In the genomic region with DNA sequence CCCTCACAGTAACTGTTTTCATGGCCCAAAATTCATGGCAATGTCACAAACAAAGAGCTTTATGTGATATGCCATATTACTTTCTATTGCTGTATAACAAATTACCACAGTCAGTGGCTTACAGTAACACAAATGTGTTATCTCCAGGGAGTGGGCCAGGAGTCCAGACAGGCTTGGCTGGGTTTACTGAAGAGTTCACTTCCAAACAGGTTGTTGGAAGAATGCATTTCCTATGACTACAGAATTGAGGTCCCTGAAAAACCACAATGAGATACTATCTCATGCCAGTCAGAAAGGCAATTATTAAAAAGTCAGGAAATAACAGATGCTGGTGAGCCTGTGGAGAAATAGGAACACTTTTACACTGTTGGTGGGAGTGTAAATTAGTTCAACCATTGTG, we compare ENCODE assay signal across 25 cellular contexts.
"Had no signal": no experiment of that assay in that cellular context is flagged by ENCODE, and none has a peak within 500 bp of the region (broad histone marks: within the 10 kb centered on the region; RNA-seq: fewer than 3 reads in every experiment).

No MANE protein-coding gene starts in this region.

- H2AFZ ChIP-seq: parathyroid adenoma had no signal

- H3K27ac ChIP-seq: coronary artery, gastrocnemius medialis, heart right ventricle, parathyroid adenoma, prostate gland, right lobe of liver, stomach, thoracic aorta, transverse colon had no signal

- H3K4me3 Mint-ChIP-seq: endodermal cell; naive B cell; nephron; stimulated activated naive B cell treated with anti-CD40 and anti-IgM and Interleukin-4, amounts not matched to agents 10 μg/mL and 1 μg/mL and 100 μg/mL, for 72 hours had no signal

- H3K4me1 Mint-ChIP-seq: endodermal cell; naive B cell; nephron; stimulated activated naive B cell treated with anti-CD40 and anti-IgM and Interleukin-4, amounts not matched to agents 10 μg/mL and 1 μg/mL and 100 μg/mL, for 72 hours had no signal

- H3K9me3 ChIP-seq: gastrocnemius medialis, heart right ventricle, prostate gland, right lobe of liver, stomach, thoracic aorta, transverse colon had no signal

- H3K27ac Mint-ChIP-seq: endodermal cell; naive B cell; nephron; stimulated activated naive B cell treated with anti-CD40 and anti-IgM and Interleukin-4, amounts not matched to agents 10 μg/mL and 1 μg/mL and 100 μg/mL, for 72 hours had no signal

- H3K27me3 ChIP-seq: gastrocnemius medialis, heart right ventricle, right lobe of liver, stomach, transverse colon had no signal

- ATAC-seq: esophagus mucosa; gastrocnemius medialis; heart right ventricle; left cardiac atrium; left ventricle myocardium superior; right lobe of liver; stimulated activated naive B cell treated with anti-CD40 and anti-IgM and Interleukin-4, amounts not matched to agents 10 μg/mL and 1 μg/mL and 100 μg/mL, for 72 hours had no signal

- H3K36me3 ChIP-seq: gastrocnemius medialis, heart right ventricle, prostate gland, right lobe of liver, stomach, thoracic aorta, transverse colon had no signal

- H3K9ac ChIP-seq: parathyroid adenoma had no signal

- H3K9me3 Mint-ChIP-seq: endodermal cell; nephron; stimulated activated naive B cell treated with anti-CD40 and anti-IgM and Interleukin-4, amounts not matched to agents 10 μg/mL and 1 μg/mL and 100 μg/mL, for 72 hours had no signal

- H3K27me3 Mint-ChIP-seq: naive B cell; stimulated activated naive B cell treated with anti-CD40 and anti-IgM and Interleukin-4, amounts not matched to agents 10 μg/mL and 1 μg/mL and 100 μg/mL, for 72 hours had no signal

- DNase-seq: effector CD4-positive, alpha-beta T cell; endodermal cell; gastrocnemius medialis; heart right ventricle; hypothalamus; islet precursor cell; left cardiac atrium; left ventricle myocardium superior; mesendoderm; naive B cell; retina; right lobe of liver; stimulated activated CD4-positive, alpha-beta T cell treated with anti-CD3 and anti-CD28 coated beads, Interleukin-2, amount 100 ng/mL, for 24 hours; stimulated activated CD4-positive, alpha-beta T cell treated with anti-CD3 and anti-CD28 coated beads, Interleukin-4, amount 100 ng/mL, for 4 hours; stimulated activated naive B cell treated with anti-CD40 and anti-IgM and Interleukin-4, amounts not matched to agents 10 μg/mL and 1 μg/mL and 100 μg/mL, for 72 hours; stomach; substantia nigra; transverse colon had no signal

- H3K4me3 ChIP-seq: coronary artery, gastrocnemius medialis, heart right ventricle, lung, prostate gland, right lobe of liver, stomach, thoracic aorta, transverse colon had no signal

- H3K4me1 ChIP-seq: gastrocnemius medialis, heart right ventricle, parathyroid adenoma, prostate gland, right lobe of liver, stomach, transverse colon had no signal
